ENCODE assay signal across 9 cellular contexts in the genomic region with DNA sequence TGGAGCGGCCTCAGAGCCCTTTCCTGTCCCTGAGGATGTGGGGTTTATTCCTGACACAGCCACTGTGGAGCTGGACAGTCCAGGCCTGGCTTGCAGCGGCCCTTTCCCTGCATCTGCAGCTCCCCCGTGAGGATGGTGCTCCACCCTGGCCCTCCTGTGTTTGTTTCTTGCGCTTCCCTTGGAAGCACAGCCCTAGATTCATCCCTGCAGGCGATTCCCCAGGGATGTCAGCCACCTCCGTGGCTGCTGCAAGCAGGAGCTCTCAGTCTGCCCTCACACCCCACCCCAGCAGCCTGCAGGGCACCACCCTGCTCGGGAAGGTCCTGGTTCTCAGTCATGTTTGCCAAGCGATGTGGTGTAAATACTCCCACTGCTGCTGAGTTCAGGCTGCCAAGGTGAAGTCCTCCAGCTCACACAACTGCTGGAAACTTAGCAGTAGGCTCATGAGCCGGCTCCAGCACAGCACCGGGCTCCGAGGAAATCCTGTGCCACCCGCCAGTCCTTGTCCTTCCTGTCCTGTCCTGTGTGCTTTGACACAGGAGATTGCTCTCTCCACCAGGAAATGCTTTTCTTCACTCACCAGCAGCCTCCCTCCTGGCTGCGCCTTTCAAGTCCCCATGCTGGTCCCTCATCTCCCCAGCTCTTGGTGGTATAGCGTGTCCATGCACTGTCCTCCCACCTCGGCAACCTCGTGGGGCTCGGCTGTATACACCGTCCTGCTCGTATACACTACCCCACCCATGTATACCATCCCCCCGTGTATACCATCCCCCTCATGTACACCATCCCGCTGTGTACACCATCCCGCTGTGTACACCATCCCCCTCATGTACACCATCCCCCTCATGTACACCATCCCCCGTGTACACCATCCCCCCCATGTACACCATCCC. TPM values are rescaled to one million over a fixed set of nuclear protein-coding genes. Genes with fewer than 3 reads are reported as not detected.
DNase-seq lines count a peak whose midpoint lies in the region; ATAC-seq and TF ChIP-seq lines count a peak whose summit lies in the region.
"Had no signal": no experiment of that assay in that cellular context is flagged by ENCODE, and none has a peak within 500 bp of the region (broad histone marks: within the 10 kb centered on the region; RNA-seq: fewer than 3 reads in every experiment).

No MANE protein-coding gene starts in this region.

- H3K36me3 ChIP-seq in BLaER1, result no peaks in the 10 kb centered on the region
- no peaks in the 10 kb centered on the region for H3K36me3 ChIP-seq in lower lobe of right lung

- no peaks in the 10 kb centered on the region for H4K20me1 ChIP-seq in BLaER1

- H3K4me2 ChIP-seq in BLaER1, result peak overlapping the region; percentile 78

- TF ChIP-seq CTCF in coronary artery (IDR thresholded peaks at IDR 0.05) (no peak), lower lobe of right lung (IDR thresholded peaks at IDR 0.05) (no peak)

- H3K27me3 ChIP-seq in BLaER1 (no peaks in the 10 kb centered on the region), lower lobe of right lung (ENCODE audit: low read depth) (no peaks in the 10 kb centered on the region)

- H3K4me1 ChIP-seq in BLaER1 (peaks cover 82% of the 10 kb centered on the region), lower lobe of right lung (peaks cover 39% of the 10 kb centered on the region)

- H3K27ac ChIP-seq in BLaER1 (no peak overlapping the region), coronary artery (no peak overlapping the region), lower lobe of right lung (no peak overlapping the region)

- H3K9ac ChIP-seq in BLaER1, result no peak overlapping the region

- intact Hi-C loops in lower lobe of right lung (cut with DNase I), result no loop called here

- DNase-seq in M059J (ENCODE audit: low read depth) (peak; percentile 38), coronary artery (ENCODE audit: low spot score) (peak; percentile 29), lower lobe of right lung (no peak), AG20443 (ENCODE audit: low spot score) (no peak), NCI-H748 treated with DMSO at 0.1 percent for 48 hours (lab: John Stamatoyannopoulos, UW) (no peak)
- no peak for DNase-seq in activated CD4-positive, alpha-beta T cell treated with anti-CD3 and anti-CD28 coated beads for 48 hours
- DNase-seq: NCI-H510A treated with DMSO at 0.1 percent for 48 hours had no signal

- H3K9me3 ChIP-seq in BLaER1 (no peaks in the 10 kb centered on the region), lower lobe of right lung (no peaks in the 10 kb centered on the region)

- no peak overlapping the region for H3K4me3 ChIP-seq in BLaER1
- no peak overlapping the region for H3K4me3 ChIP-seq in coronary artery
- no peak overlapping the region for H3K4me3 ChIP-seq in lower lobe of right lung

- ATAC-seq in lower lobe of right lung (peak; percentile 9 to 59), HG03460 (IDR thresholded peaks at IDR 0.05; ENCODE audit: unreplicated experiment) (no peak)

RNA-seq across cellular contexts. Expression of a gene that starts 16.2 kb away (rescaled TPM):
- 0.30 and 3.0 TPM in 2 replicates for total RNA-seq in M059J (2014; rRNA removed; shearing (Covaris generic))
- 11.5 TPM for total RNA-seq in lower lobe of right lung

Comparison
In these comparisons a context has a peak if more than half of its experiments do, and no peak if none do; other contexts are left out.
1. DNase-seq: peak in M059J (single experiment) and coronary artery (single experiment); none in lower lobe of right lung (single experiment), AG20443 (single experiment), activated CD4-positive, alpha-beta T cell treated with anti-CD3 and anti-CD28 coated beads for 48 hours (single experiment) and NCI-H748 treated with DMSO at 0.1 percent for 48 hours (single experiment).